Comparison of ENCODE assay signal across 9 cellular contexts in the genomic region with DNA sequence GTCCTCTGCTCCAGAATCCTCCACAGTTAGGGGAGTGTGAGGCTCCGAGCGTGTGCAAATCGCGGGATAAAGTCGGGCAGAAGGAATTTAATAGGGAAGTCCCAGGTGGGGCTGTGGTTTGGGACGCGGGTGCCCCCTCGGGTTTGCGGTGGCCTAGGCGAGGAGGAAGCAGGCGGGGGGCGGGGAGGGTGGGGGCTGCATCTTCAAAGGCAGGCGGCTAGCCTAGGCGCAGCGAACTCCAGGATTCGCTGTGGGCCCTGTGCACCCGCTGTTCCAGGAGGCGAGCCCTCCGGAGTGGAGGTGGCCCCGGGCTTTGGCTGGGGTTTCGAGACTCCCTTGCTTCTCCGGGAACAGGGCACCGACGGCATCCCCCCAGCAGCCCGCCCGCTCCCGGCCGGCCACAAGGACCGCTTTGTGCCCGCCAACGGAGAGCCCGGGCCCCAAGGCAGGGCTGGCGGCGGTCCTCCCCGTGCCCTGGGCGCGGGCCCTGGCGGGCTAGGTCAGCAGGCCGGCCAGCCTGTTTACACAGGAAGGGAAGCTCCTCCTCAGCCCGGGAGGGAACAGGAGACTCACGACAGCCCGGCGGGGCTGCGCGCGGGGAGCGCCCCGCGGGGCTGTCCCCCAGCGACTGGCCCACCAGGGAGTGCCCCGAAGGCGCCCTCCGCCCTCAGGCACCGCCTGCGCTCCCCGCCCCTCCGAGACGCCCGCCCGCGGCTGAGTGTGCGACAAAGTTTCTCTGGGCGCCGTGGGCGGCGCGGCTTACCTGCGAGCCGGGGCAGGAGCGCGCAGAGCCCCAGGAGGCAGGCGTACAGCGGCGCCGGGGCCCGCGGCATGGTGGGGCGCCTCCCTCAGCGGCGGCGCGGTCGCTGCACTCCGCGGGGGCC. TPM values are rescaled to one million over a fixed set of nuclear protein-coding genes. Genes with fewer than 3 reads are reported as not detected.
DNase-seq lines count a peak whose midpoint lies in the region; ATAC-seq lines count a peak whose summit lies in the region.
"Had no signal": no experiment of that assay in that cellular context is flagged by ENCODE, and none has a peak within 500 bp of the region (broad histone marks: within the 10 kb centered on the region; RNA-seq: fewer than 3 reads in every experiment).

No MANE protein-coding gene starts in this region.

- H3K4me3 ChIP-seq in CD4-positive, alpha-beta memory T cell (ENCODE audit: low read length in 2 of 2) = peak overlapping the region in 1 of 2 donors; percentile 24
- H3K4me3 ChIP-seq in HUES6 (ENCODE audit: low read depth, low read length) = peak overlapping the region; percentile 74
- H3K4me3 ChIP-seq in esophagus (ENCODE audit: low read depth in 1 of 2, low read length in 2 of 2) = peak overlapping the region; percentile 61 to 75
- peak overlapping the region; percentile 64 to 77 for H3K4me3 ChIP-seq in muscle layer of colon (ENCODE audit: low read depth in 1 of 2, low read length in 2 of 2)

- CTCF ChIA-PET in CD4-positive, alpha-beta memory T cell (lab: Charles Lee; ENCODE audit: partially characterized antibody) = no interaction called here
- CTCF ChIA-PET in activated CD8-positive, alpha-beta T cell treated with anti-CD3 and anti-CD28 coated beads, Interleukin-2, amount 10 ng/mL, durations not matched to agents 7 days and 5 days (lab: Charles Lee) = interaction anchor here (0.7 to 1.3 kb wide), 2 partner anchors 15 to 126 kb away, joined by 3 read pairs; no protein-coding TSS in a partner anchor

- POLR2A ChIA-PET in CD4-positive, alpha-beta memory T cell (lab: Charles Lee; ENCODE audit: partially characterized antibody) = no interaction called here
- POLR2A ChIA-PET in activated CD8-positive, alpha-beta T cell treated with anti-CD3 and anti-CD28 coated beads, Interleukin-2, amount 10 ng/mL, durations not matched to agents 7 days and 5 days (lab: Charles Lee) = no interaction called here

- H3K4me1 Mint-ChIP-seq in CD4-positive, alpha-beta memory T cell = peaks cover 5 to 11% (median 6%) of the 10 kb centered on the region in 4 donors
- H3K4me1 Mint-ChIP-seq in activated CD8-positive, alpha-beta T cell treated with anti-CD3 and anti-CD28 coated beads, Interleukin-2, amount 10 ng/mL, durations not matched to agents 7 days and 5 days (ENCODE audit: low read depth) = no peaks in the 10 kb centered on the region

- no peaks in the 10 kb centered on the region for H3K36me3 Mint-ChIP-seq in CD4-positive, alpha-beta memory T cell
- no peaks in the 10 kb centered on the region for H3K36me3 Mint-ChIP-seq in activated CD8-positive, alpha-beta T cell treated with anti-CD3 and anti-CD28 coated beads, Interleukin-2, amount 10 ng/mL, durations not matched to agents 7 days and 5 days (ENCODE audit: low read depth)

- H3K9me3 Mint-ChIP-seq in CD4-positive, alpha-beta memory T cell = no peaks in the 10 kb centered on the region
- H3K9me3 Mint-ChIP-seq in activated CD8-positive, alpha-beta T cell treated with anti-CD3 and anti-CD28 coated beads, Interleukin-2, amount 10 ng/mL, durations not matched to agents 7 days and 5 days (ENCODE audit: insufficient read depth) = no peaks in the 10 kb centered on the region

- H3K27me3 ChIP-seq in CD4-positive, alpha-beta memory T cell (ENCODE audit: insufficient read depth, low read length) = peaks cover 22% of the 10 kb centered on the region
- no peaks in the 10 kb centered on the region for H3K27me3 ChIP-seq in HUES6 (ENCODE audit: control insufficient read depth, insufficient read depth, low read length)
- no peaks in the 10 kb centered on the region for H3K27me3 ChIP-seq in esophagus (ENCODE audit: control insufficient read depth in 1 of 2, insufficient read depth in 2 of 2, low read length in 2 of 2)
- H3K27me3 ChIP-seq in muscle layer of colon (ENCODE audit: control insufficient read depth in 1 of 2, insufficient read depth in 2 of 2, low read length in 2 of 2) = no peaks in the 10 kb centered on the region

- WGBS in esophagus, 2 donors = 0 to 2% methylated on average over 69 to 85 of the region's 85 CpGs

- H3K9ac ChIP-seq in HUES6 (ENCODE audit: low read length) (peak overlapping the region; percentile 88), muscle layer of colon (ENCODE audit: low read length) (peak overlapping the region; percentile 57)

- peaks cover 20 to 27% of the 10 kb centered on the region in 2 donors for H3K27me3 Mint-ChIP-seq in CD4-positive, alpha-beta memory T cell
- peaks cover 63% of the 10 kb centered on the region for H3K27me3 Mint-ChIP-seq in activated CD8-positive, alpha-beta T cell treated with anti-CD3 and anti-CD28 coated beads, Interleukin-2, amount 10 ng/mL, durations not matched to agents 7 days and 5 days (ENCODE audit: low read depth)

- ATAC-seq in GM19455 (IDR thresholded peaks at IDR 0.05; ENCODE audit: unreplicated experiment) = peak; percentile 54
- peak; percentile 63 for ATAC-seq in activated CD8-positive, alpha-beta T cell treated with anti-CD3 and anti-CD28 coated beads, Interleukin-2, amount 10 ng/mL, durations not matched to agents 7 days and 5 days

- intact Hi-C loops in CD4-positive, alpha-beta memory T cell (cut with micrococcal nuclease) = loop anchor here (1.0 kb wide), 1 partner anchor 51 kb away; no protein-coding TSS in a partner anchor

- DNase-seq in CD4-positive, alpha-beta memory T cell = peak in 3 of 5 donors; percentile 13 to 20 (median 17)
- no peak for DNase-seq in activated CD8-positive, alpha-beta T cell treated with anti-CD3 and anti-CD28 coated beads, Interleukin-2, amount 10 ng/mL, durations not matched to agents 7 days and 5 days
- peak in 45 of 49 donors; percentile 21 to 76 (median 50) for DNase-seq in substantia nigra (lab: John Stamatoyannopoulos, UW)
- no peak for DNase-seq in DMS114 treated with DMSO at 0.1 percent for 48 hours (lab: John Stamatoyannopoulos, UW; ENCODE audit: unreplicated experiment)

- H3K4me1 ChIP-seq in CD4-positive, alpha-beta memory T cell (ENCODE audit: insufficient read depth, low read length) = peaks cover 5% of the 10 kb centered on the region
- H3K4me1 ChIP-seq in HUES6 (ENCODE audit: control insufficient read depth, insufficient read depth, low read length) = peaks cover 58% of the 10 kb centered on the region
- peaks cover 2 to 12% of the 10 kb centered on the region in 2 donors for H3K4me1 ChIP-seq in esophagus (ENCODE audit: control insufficient read depth in 2 of 2, insufficient read depth in 2 of 2, low read length in 1 of 2)
- H3K4me1 ChIP-seq in muscle layer of colon (ENCODE audit: insufficient read depth, low read length) = peaks cover 31% of the 10 kb centered on the region

- H3K36me3 ChIP-seq in CD4-positive, alpha-beta memory T cell (ENCODE audit: insufficient read depth, low read length) = no peaks in the 10 kb centered on the region
- H3K36me3 ChIP-seq in HUES6 (ENCODE audit: control insufficient read depth, insufficient read depth, low read length) (peaks cover 11% of the 10 kb centered on the region; the same call in 1 of the 2 replicates), esophagus (ENCODE audit: control insufficient read depth in 2 of 2, insufficient read depth in 2 of 2, low read length in 1 of 2) (no peaks in the 10 kb centered on the region), muscle layer of colon (ENCODE audit: insufficient read depth, low read length) (no peaks in the 10 kb centered on the region)

- no peaks in the 10 kb centered on the region for H3K9me3 ChIP-seq in CD4-positive, alpha-beta memory T cell (ENCODE audit: control insufficient read depth in 1 of 2, low read length in 2 of 2)
- H3K9me3 ChIP-seq in HUES6 (ENCODE audit: control insufficient read depth, insufficient read depth, low read depth, low read length) (no peaks in the 10 kb centered on the region), esophagus (ENCODE audit: control insufficient read depth in 2 of 2, insufficient read depth in 1 of 2, low read depth in 1 of 2, low read length in 1 of 2) (peaks cover 0 to 2% of the 10 kb centered on the region in 2 donors), muscle layer of colon (ENCODE audit: low read length) (no peaks in the 10 kb centered on the region)

- H3K27ac ChIP-seq in CD4-positive, alpha-beta memory T cell (ENCODE audit: low read depth, low read length) = no peak overlapping the region
- peak overlapping the region; percentile 85 for H3K27ac ChIP-seq in HUES6 (ENCODE audit: low read depth, low read length)
- peak overlapping the region; percentile 93 for H3K27ac ChIP-seq in esophagus (ENCODE audit: low read depth in 2 of 2, low read length in 1 of 2)
- H3K27ac ChIP-seq in muscle layer of colon (ENCODE audit: low read depth, low read length) = peak overlapping the region; percentile 80
- H3K27ac ChIP-seq in substantia nigra (ENCODE audit: low read depth, low read length, poor library complexity, severe bottlenecking) = peak overlapping the region; percentile 63

- no peak overlapping the region for H3K27ac Mint-ChIP-seq in CD4-positive, alpha-beta memory T cell
- H3K27ac Mint-ChIP-seq in activated CD8-positive, alpha-beta T cell treated with anti-CD3 and anti-CD28 coated beads, Interleukin-2, amount 10 ng/mL, durations not matched to agents 7 days and 5 days = no peak overlapping the region

- H3K4me3 Mint-ChIP-seq in CD4-positive, alpha-beta memory T cell = peak overlapping the region; percentile 43 to 86 (median 74)
- H3K4me3 Mint-ChIP-seq in activated CD8-positive, alpha-beta T cell treated with anti-CD3 and anti-CD28 coated beads, Interleukin-2, amount 10 ng/mL, durations not matched to agents 7 days and 5 days = peak overlapping the region; percentile 17

RNA-seq across cellular contexts. Expression of gene ITGB5, which starts 0.8 kb away (rescaled TPM):
- total RNA-seq in CD4-positive, alpha-beta memory T cell = 1 to 10 TPM; 3.4 to 5.4 TPM
- under 1 TPM in 1 of 2 donors, not detected in 1; 0.94 TPM for polyA plus RNA-seq in CD4-positive, alpha-beta memory T cell
- total RNA-seq in activated CD8-positive, alpha-beta T cell treated with anti-CD3 and anti-CD28 coated beads, Interleukin-2, amount 10 ng/mL, durations not matched to agents 7 days and 5 days = not detected
- 10 to 100 TPM; 19.5 to 39.6 TPM for polyA plus RNA-seq in esophagus

RNA-seq across cellular contexts. Expression of gene MUC13, which starts 48.1 kb away (rescaled TPM):
- total RNA-seq in CD4-positive, alpha-beta memory T cell = not detected
- polyA plus RNA-seq in CD4-positive, alpha-beta memory T cell = not detected
- total RNA-seq in activated CD8-positive, alpha-beta T cell treated with anti-CD3 and anti-CD28 coated beads, Interleukin-2, amount 10 ng/mL, durations not matched to agents 7 days and 5 days = not detected
- polyA plus RNA-seq in esophagus = under 1 TPM in 1 of 2 donors, not detected in 1; 0.14 TPM
- total RNA-seq: T-helper 1 cell treated with Interleukin-12 subunit alpha and Interleukin-12 subunit beta and Interleukin-4 antibody, amounts not matched to agents 30 ng/mL and 1 ng/mL, for 36 hours had no signal

Comparison
In these comparisons a context has a peak if more than half of its experiments do, and no peak if none do; other contexts are left out.
1. DNase-seq: peak in CD4-positive, alpha-beta memory T cell (3 of 5) and substantia nigra (45 of 49); none in activated CD8-positive, alpha-beta T cell treated with anti-CD3 and anti-CD28 coated beads, Interleukin-2, amount 10 ng/mL, durations not matched to agents 7 days and 5 days (single experiment) and DMS114 treated with DMSO at 0.1 percent for 48 hours (single experiment).
2. RNA of gene ITGB5, which starts 0.8 kb away (total RNA-seq): 3.4 to 5.4 TPM in CD4-positive, alpha-beta memory T cell; not detected in activated CD8-positive, alpha-beta T cell treated with anti-CD3 and anti-CD28 coated beads, Interleukin-2, amount 10 ng/mL, durations not matched to agents 7 days and 5 days; every median in the first group is over 4 times any median in the second.